ENCODE assay signal across 8 cellular contexts in genomic region chr1:162003825-162004205, GRCh38. TPM values are rescaled to one million over a fixed set of nuclear protein-coding genes. Genes with fewer than 3 reads are reported as not detected.
DNase-seq lines count a peak whose midpoint lies in the region; ATAC-seq and TF ChIP-seq lines count a peak whose summit lies in the region.

No MANE protein-coding gene starts in this region.

- H3K9ac ChIP-seq in skeletal muscle tissue (ENCODE audit: low read depth in 1 of 3, low read length in 3 of 3), result peak overlapping the region in 2 of 3 donors; percentile 40 to 71

- ATAC-seq in foreskin keratinocyte, result peak; percentile 90

- peak overlapping the region in 2 of 3 donors; percentile 26 to 53 for H3K4me3 ChIP-seq in skeletal muscle tissue (ENCODE audit: low read length in 3 of 3)

- H3K4me3 Mint-ChIP-seq in glutamatergic neuron (ENCODE audit: unreplicated experiment) (no peak overlapping the region), endothelial cell (ENCODE audit: unreplicated experiment) (no peak overlapping the region)

- CTCF ChIA-PET in RWPE1 (lab: Yijun Ruan, JAX), result interaction anchor here (1.0 kb wide), 1 partner anchor 20 kb away, joined by 3 read pairs; the partner anchor contains the start of gene OLFML2B

- H3K36me3 ChIP-seq in skeletal muscle tissue (ENCODE audit: control insufficient read depth in 3 of 3, insufficient read depth in 3 of 3, low read length in 3 of 3), result peaks cover 0 to 10% (median under 1%) of the 10 kb centered on the region in 3 donors

- H3K4me1 Mint-ChIP-seq in glutamatergic neuron (ENCODE audit: low read depth, unreplicated experiment), result peaks cover 22% of the 10 kb centered on the region
- peaks cover 21% of the 10 kb centered on the region for H3K4me1 Mint-ChIP-seq in endothelial cell (ENCODE audit: unreplicated experiment)

- POLR2A ChIA-PET in RWPE1 (lab: Yijun Ruan, JAX; ENCODE audit: low non-redundant PET), result no interaction called here

- H3K36me3 Mint-ChIP-seq in glutamatergic neuron (ENCODE audit: unreplicated experiment) (peaks cover 4% of the 10 kb centered on the region), endothelial cell (ENCODE audit: low read depth, unreplicated experiment) (no peaks in the 10 kb centered on the region)

- H3K27me3 ChIP-seq in foreskin keratinocyte, result peaks cover 47% of the 10 kb centered on the region
- no peaks in the 10 kb centered on the region for H3K27me3 ChIP-seq in skeletal muscle tissue (ENCODE audit: control insufficient read depth in 3 of 3, insufficient read depth in 3 of 3, low read length in 3 of 3)

- no peak overlapping the region for H3K27ac Mint-ChIP-seq in glutamatergic neuron (ENCODE audit: unreplicated experiment)
- no peak overlapping the region for H3K27ac Mint-ChIP-seq in endothelial cell (ENCODE audit: unreplicated experiment)

- H3K9me3 ChIP-seq in skeletal muscle tissue (ENCODE audit: control insufficient read depth in 3 of 3, low read length in 3 of 3), result no peaks in the 10 kb centered on the region

- DNase-seq in H4 (ENCODE audit: low spot score) (peak; percentile 95), RWPE1 (ENCODE audit: low spot score) (peak; percentile 68), foreskin keratinocyte (peak; percentile 61 to 86), glutamatergic neuron (no peak), endothelial cell (ENCODE audit: low spot score) (no peak)
- no peak for DNase-seq in NK-92 treated with Interleukin-12 subunit alpha and Interleukin-12 subunit beta, amount 100 ng/mL, for 24 hours (lab: John Stamatoyannopoulos, UW)
- no peak for DNase-seq in activated CD4-positive, alpha-beta T cell treated with anti-CD3 and anti-CD28 coated beads, Interleukin-2, amount 50 U/mL, for 4 hours

- H3K27me3 Mint-ChIP-seq in glutamatergic neuron (ENCODE audit: unreplicated experiment) (peaks cover 4% of the 10 kb centered on the region), endothelial cell (ENCODE audit: unreplicated experiment) (peaks cover 14% of the 10 kb centered on the region)

- no peak for TF ChIP-seq CTCF in RWPE1 (conservative IDR thresholded peaks at IDR 0.05; ENCODE audit: low read depth)
- no peak for TF ChIP-seq CTCF in foreskin keratinocyte (conservative IDR thresholded peaks at IDR 0.05)
- no peak for TF ChIP-seq CTCF in glutamatergic neuron (IDR thresholded peaks at IDR 0.05; ENCODE audit: partially characterized antibody, unreplicated experiment)
- TF ChIP-seq CTCF in endothelial cell (IDR thresholded peaks at IDR 0.05; ENCODE audit: unreplicated experiment), result no peak

- peaks cover 10% of the 10 kb centered on the region for H3K4me1 ChIP-seq in foreskin keratinocyte
- peaks cover 20 to 37% (median 26%) of the 10 kb centered on the region in 3 donors for H3K4me1 ChIP-seq in skeletal muscle tissue (ENCODE audit: control insufficient read depth in 3 of 3, insufficient read depth in 3 of 3, low read length in 3 of 3)

- H3K9me3 Mint-ChIP-seq in glutamatergic neuron (ENCODE audit: unreplicated experiment) (peaks cover 6% of the 10 kb centered on the region), endothelial cell (ENCODE audit: unreplicated experiment) (no peaks in the 10 kb centered on the region)

- H3K27ac ChIP-seq in RWPE1 (no peak overlapping the region), foreskin keratinocyte (no peak overlapping the region), skeletal muscle tissue (ENCODE audit: low read depth, low read length) (peak overlapping the region; percentile 79)

RNA-seq across cellular contexts. Expression of gene OLFML2B, which starts 19.9 kb away (rescaled TPM):
- total RNA-seq in H4 (2014; rRNA removed; shearing (Covaris generic)), result 0.55 and 2.1 TPM in 2 replicates
- total RNA-seq in foreskin keratinocyte, result 0.18 and 0.31 TPM in 2 replicates
- 0.13 and 0.17 TPM in 2 replicates for polyA plus RNA-seq in foreskin keratinocyte
- total RNA-seq in skeletal muscle tissue, result 29.7 TPM
- 56.5 TPM for total RNA-seq in glutamatergic neuron (ENCODE audit: unreplicated experiment)
- total RNA-seq in endothelial cell (ENCODE audit: unreplicated experiment), result 0.85 TPM

Comparison
In these comparisons a context has a peak if more than half of its experiments do, and no peak if none do; other contexts are left out.
1. DNase-seq: peak in H4 (single experiment), RWPE1 (single experiment) and foreskin keratinocyte (2 of 2); none in NK-92 treated with Interleukin-12 subunit alpha and Interleukin-12 subunit beta, amount 100 ng/mL, for 24 hours (single experiment), glutamatergic neuron (single experiment), endothelial cell (single experiment) and activated CD4-positive, alpha-beta T cell treated with anti-CD3 and anti-CD28 coated beads, Interleukin-2, amount 50 U/mL, for 4 hours (0 of 2).